22 cellular contexts compared by ENCODE assay signal in the genomic region with DNA sequence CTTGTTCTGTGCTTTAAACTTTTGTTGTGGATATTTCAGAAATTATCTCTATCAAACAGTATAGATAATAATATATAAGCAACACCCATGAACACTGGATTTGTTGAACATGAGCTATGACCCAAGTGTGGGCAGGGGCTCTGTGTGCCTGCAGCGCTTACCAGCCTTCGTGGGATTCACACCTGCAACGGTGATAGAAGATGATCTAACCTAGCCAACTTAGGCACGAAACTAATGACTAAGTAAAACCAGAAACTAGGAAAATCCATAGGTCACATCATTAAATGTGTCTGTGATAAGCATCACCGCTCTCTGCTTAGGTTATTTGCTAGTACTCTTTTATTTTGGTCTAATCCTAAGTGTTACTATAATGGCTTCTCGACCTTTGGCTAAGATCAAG. TPM values are rescaled to one million over a fixed set of nuclear protein-coding genes. Genes with fewer than 3 reads are reported as not detected.
"Had no signal": no experiment of that assay in that cellular context is flagged by ENCODE, and none has a peak within 500 bp of the region (broad histone marks: within the 10 kb centered on the region; RNA-seq: fewer than 3 reads in every experiment).

No MANE protein-coding gene starts in this region.

- H3K27ac Mint-ChIP-seq: naive thymus-derived CD8-positive, alpha-beta T cell; stimulated activated memory B cell treated with anti-CD40 and anti-IgM and Interleukin-4, amounts not matched to agents 10 μg/mL and 1 μg/mL and 100 μg/mL, for 72 hours had no signal

- H3K9me3 ChIP-seq: heart left ventricle, mucosa of descending colon, neutrophil, psoas muscle, spleen had no signal

- H3K36me3 Mint-ChIP-seq: naive thymus-derived CD8-positive, alpha-beta T cell; stimulated activated memory B cell treated with anti-CD40 and anti-IgM and Interleukin-4, amounts not matched to agents 10 μg/mL and 1 μg/mL and 100 μg/mL, for 72 hours had no signal

- DNase-seq: effector CD4-positive, alpha-beta T cell; heart left ventricle; hippocampal formation; kidney glomerular epithelial cell; mammary epithelial cell; mucosa of descending colon; naive thymus-derived CD8-positive, alpha-beta T cell; psoas muscle; retina; spleen; stimulated activated CD4-positive, alpha-beta T cell treated with anti-CD3 and anti-CD28 coated beads, Interleukin-4, amount 100 ng/mL, for 1 hour; stimulated activated CD8-positive, alpha-beta memory T cell treated with anti-CD3 and anti-CD28 coated beads, Interleukin-4, amount 100 ng/mL, for 48 hours; trophoblast cell had no signal

- H3K27me3 Mint-ChIP-seq: stimulated activated memory B cell treated with anti-CD40 and anti-IgM and Interleukin-4, amounts not matched to agents 10 μg/mL and 1 μg/mL and 100 μg/mL, for 72 hours had no signal

- H3K4me3 Mint-ChIP-seq: naive thymus-derived CD8-positive, alpha-beta T cell; stimulated activated memory B cell treated with anti-CD40 and anti-IgM and Interleukin-4, amounts not matched to agents 10 μg/mL and 1 μg/mL and 100 μg/mL, for 72 hours had no signal

- H3K36me3 ChIP-seq: heart left ventricle, neutrophil, spleen had no signal

- H3K27me3 ChIP-seq: neutrophil had no signal

- ATAC-seq: heart left ventricle; left lobe of liver; mucosa of descending colon; naive thymus-derived CD8-positive, alpha-beta T cell; psoas muscle; sciatic nerve; stimulated activated memory B cell treated with anti-CD40 and anti-IgM and Interleukin-4, amounts not matched to agents 10 μg/mL and 1 μg/mL and 100 μg/mL, for 72 hours had no signal

- H3K4me1 ChIP-seq: heart left ventricle, psoas muscle had no signal

- H3K4me3 ChIP-seq: coronary artery, heart left ventricle, mucosa of descending colon, psoas muscle, spleen had no signal

- H3K27ac ChIP-seq: coronary artery, heart left ventricle, neutrophil, psoas muscle, spleen had no signal

- H3K9me3 Mint-ChIP-seq: naive thymus-derived CD8-positive, alpha-beta T cell; stimulated activated memory B cell treated with anti-CD40 and anti-IgM and Interleukin-4, amounts not matched to agents 10 μg/mL and 1 μg/mL and 100 μg/mL, for 72 hours had no signal

RNA-seq across cellular contexts. Expression of gene SPAG6, which starts 18.0 kb away (rescaled TPM):
- total RNA-seq: chondrocyte; dermis microvascular lymphatic vessel endothelial cell; glomerular endothelial cell; left lobe of liver; mammary epithelial cell; mucosa of descending colon; naive thymus-derived CD8-positive, alpha-beta T cell; osteoblast; spleen had no signal
